ENCODE assay signal across 25 cellular contexts in the genomic region with DNA sequence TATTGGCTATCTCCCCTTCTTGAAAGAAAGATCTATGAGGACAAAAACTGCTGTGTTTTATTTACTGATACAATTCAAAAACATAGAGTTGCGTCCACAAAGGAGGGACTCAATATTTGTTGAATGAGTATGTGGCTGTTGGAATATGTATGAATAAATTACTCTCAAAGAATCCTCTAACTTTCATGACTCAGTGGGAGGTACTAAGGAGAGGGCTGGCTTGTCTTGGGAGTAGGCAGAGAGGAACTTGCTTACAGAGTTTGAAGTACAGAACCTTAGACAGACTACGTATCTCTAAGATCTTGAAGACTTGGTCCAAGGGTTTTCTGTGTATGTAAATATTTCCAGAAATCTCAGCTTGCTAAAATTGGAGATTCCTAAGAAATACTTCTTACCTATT.
DNase-seq lines count a peak whose midpoint lies in the region; ATAC-seq, FAIRE-seq and TF ChIP-seq lines count a peak whose summit lies in the region.
"Had no signal": no experiment of that assay in that cellular context is flagged by ENCODE, and none has a peak within 500 bp of the region (broad histone marks: within the 10 kb centered on the region; RNA-seq: fewer than 3 reads in every experiment).

No MANE protein-coding gene starts in this region.

- ATAC-seq in HG03139 (IDR thresholded peaks at IDR 0.05; ENCODE audit: unreplicated experiment): no peak
- ATAC-seq: activated CD4-positive, alpha-beta T cell treated with anti-CD3 and anti-CD28 coated beads for 36 hours; lower lobe of right lung; Panc1; pancreas had no signal

- no peak for TF ChIP-seq CTCF in bronchial epithelial cell (IDR thresholded peaks at IDR 0.05; ENCODE audit: insufficient read depth, low read length, severe bottlenecking)
- TF ChIP-seq CTCF in GM10266 (IDR thresholded peaks at IDR 0.05; ENCODE audit: control insufficient read depth, insufficient read depth, low read depth, missing control alignments): no peak

- H3K36me3 ChIP-seq in bronchial epithelial cell (ENCODE audit: control insufficient read depth, insufficient read depth, low read length): no peaks in the 10 kb centered on the region
- H3K36me3 ChIP-seq: lower lobe of right lung, pancreas, right atrium auricular region had no signal

- DNase-seq in AG20443 (ENCODE audit: low spot score): peak; percentile 4
- peak; percentile 14 for DNase-seq in LHCN-M2 (ENCODE audit: low read depth)
- DNase-seq in bronchial epithelial cell (ENCODE audit: low read depth): peak; percentile 64
- peak; percentile 56 for DNase-seq in iris pigment epithelial cell (ENCODE audit: low read depth)
- DNase-seq in GM10266 (ENCODE audit: extremely low spot score): no peak
- no peak for DNase-seq in H4 (ENCODE audit: low spot score)
- no peak for DNase-seq in RPMI8226
- DNase-seq: activated CD4-positive, alpha-beta T cell treated with anti-CD3 and anti-CD28 coated beads for 36 hours; activated naive CD4-positive, alpha-beta T cell treated with Interleukin-2 at 50 U/mL for 16 hours; activated T-cell treated with anti-CD3 and anti-CD28 coated beads, Interleukin-2, amount 50 U/mL, for 48 hours; amygdala; KBM-7; lower lobe of right lung; NCI-H1436; NCI-H524 treated with DMSO at 0.1 percent for 48 hours; NK-92 treated with Interleukin-12 subunit alpha and Interleukin-12 subunit beta, amount 100 ng/mL, for 24 hours; stimulated activated CD4-positive, alpha-beta T cell treated with anti-CD3 and anti-CD28 coated beads, Interleukin-4, amount 100 ng/mL, for 4 hours; stimulated activated naive CD4-positive, alpha-beta T cell; testis had no signal

- FAIRE-seq in bronchial epithelial cell (lab: Jason Lieb, UNC): no peak
- FAIRE-seq: D721Med, keratinocyte, pancreas had no signal

- H3K27me3 ChIP-seq in bronchial epithelial cell (ENCODE audit: control insufficient read depth, insufficient read depth, low read length): no peaks in the 10 kb centered on the region
- H3K27me3 ChIP-seq: pancreas, right atrium auricular region, testis had no signal

- H3K4me3 ChIP-seq in bronchial epithelial cell (ENCODE audit: low read depth, low read length): no peak overlapping the region
- H3K4me3 ChIP-seq: lower lobe of right lung, pancreas, right atrium auricular region, testis had no signal

Comparison
In these comparisons a context has a peak if more than half of its experiments do, and no peak if none do; other contexts are left out.
1. DNase-seq: peak in AG20443 (single experiment), LHCN-M2 (single experiment), bronchial epithelial cell (single experiment) and iris pigment epithelial cell (single experiment); none in GM10266 (single experiment), H4 (single experiment) and RPMI8226 (single experiment).